ENCODE assay signal across 7 cellular contexts in genomic region chr14:106011631-106012360, GRCh38.
DNase-seq lines count a peak whose midpoint lies in the region; TF ChIP-seq lines count a peak whose summit lies in the region.
"Not testable (repeated sequence)": the region's sequence is repeated elsewhere in the genome, so short reads cannot be mapped to it uniquely, and the experiment has no call there.

No MANE protein-coding gene starts in this region.

- intact Hi-C loops in activated T-helper 2 cell treated with anti-CD3 and anti-CD28 coated beads, Interferon-gamma antibody, Interleukin-2, Interleukin-4, amounts not matched to agents 10 μg/mL and 5 μg/mL and 100 μg/mL, durations not matched to agents 14 hours and 24 hours and 36 hours (cut with micrococcal nuclease): loop anchor here (2.0 to 10.0 kb wide), 2 partner anchors 33 to 163 kb away; no protein-coding TSS in a partner anchor

- not testable (repeated sequence) for H3K36me3 Mint-ChIP-seq in activated T-helper 2 cell treated with anti-CD3 and anti-CD28 coated beads, Interferon-gamma antibody, Interleukin-2, Interleukin-4, amounts not matched to agents 10 μg/mL and 5 μg/mL and 100 μg/mL, durations not matched to agents 14 hours and 24 hours and 36 hours (ENCODE audit: low read depth)

- not testable (repeated sequence) for H3K27ac ChIP-seq in VCaP

- peak overlapping the region; percentile 51 for H3K4me3 Mint-ChIP-seq in activated T-helper 2 cell treated with anti-CD3 and anti-CD28 coated beads, Interferon-gamma antibody, Interleukin-2, Interleukin-4, amounts not matched to agents 10 μg/mL and 5 μg/mL and 100 μg/mL, durations not matched to agents 14 hours and 24 hours and 36 hours (ENCODE audit: low read depth)

- H3K27ac Mint-ChIP-seq in activated T-helper 2 cell treated with anti-CD3 and anti-CD28 coated beads, Interferon-gamma antibody, Interleukin-2, Interleukin-4, amounts not matched to agents 10 μg/mL and 5 μg/mL and 100 μg/mL, durations not matched to agents 14 hours and 24 hours and 36 hours: peak overlapping the region; percentile 53

- DNase-seq in ELR (ENCODE audit: low read depth) (peak; percentile 28), Kasumi-1 (lab: John Stamatoyannopoulos, UW) (peak; percentile 21 to 42), NCI-H748 treated with DMSO at 0.1 percent for 48 hours (lab: John Stamatoyannopoulos, UW) (peak; percentile 33), glomerular visceral epithelial cell (ENCODE audit: extremely low spot score) (peak; percentile 31)
- peak; percentile 79 for DNase-seq in activated T-helper 2 cell treated with anti-CD3 and anti-CD28 coated beads, Interferon-gamma antibody, Interleukin-2, Interleukin-4, amounts not matched to agents 10 μg/mL and 5 μg/mL and 100 μg/mL, durations not matched to agents 14 hours and 24 hours and 36 hours (ENCODE audit: low spot score)
- DNase-seq in stimulated activated CD4-positive, alpha-beta T cell treated with anti-CD3 and anti-CD28 coated beads, Interleukin-1b, Interleukin-23, amount 100 ng/mL, for 24 hours (ENCODE audit: low read depth in 4 of 4, low spot score in 1 of 4): peak; percentile 65 to 80 (median 67)

- peak; percentile 84 for TF ChIP-seq CTCF in VCaP (conservative IDR thresholded peaks at IDR 0.05)

- H3K9me3 Mint-ChIP-seq in activated T-helper 2 cell treated with anti-CD3 and anti-CD28 coated beads, Interferon-gamma antibody, Interleukin-2, Interleukin-4, amounts not matched to agents 10 μg/mL and 5 μg/mL and 100 μg/mL, durations not matched to agents 14 hours and 24 hours and 36 hours: not testable (repeated sequence)

- not testable (repeated sequence) for H3K27me3 Mint-ChIP-seq in activated T-helper 2 cell treated with anti-CD3 and anti-CD28 coated beads, Interferon-gamma antibody, Interleukin-2, Interleukin-4, amounts not matched to agents 10 μg/mL and 5 μg/mL and 100 μg/mL, durations not matched to agents 14 hours and 24 hours and 36 hours (ENCODE audit: low read depth)

- H3K4me1 Mint-ChIP-seq in activated T-helper 2 cell treated with anti-CD3 and anti-CD28 coated beads, Interferon-gamma antibody, Interleukin-2, Interleukin-4, amounts not matched to agents 10 μg/mL and 5 μg/mL and 100 μg/mL, durations not matched to agents 14 hours and 24 hours and 36 hours (ENCODE audit: low read depth): peaks cover 52% of the 10 kb centered on the region

Comparison
In these comparisons a context has a peak if more than half of its experiments do, and no peak if none do; other contexts are left out.
1. DNase-seq: peak in every context shown above with its lines; median percentile 79 in activated T-helper 2 cell treated with anti-CD3 and anti-CD28 coated beads, Interferon-gamma antibody, Interleukin-2, Interleukin-4, amounts not matched to agents 10 μg/mL and 5 μg/mL and 100 μg/mL, durations not matched to agents 14 hours and 24 hours and 36 hours; 67 in stimulated activated CD4-positive, alpha-beta T cell treated with anti-CD3 and anti-CD28 coated beads, Interleukin-1b, Interleukin-23, amount 100 ng/mL, for 24 hours; 33 in NCI-H748 treated with DMSO at 0.1 percent for 48 hours; 32 in Kasumi-1; 31 in glomerular visceral epithelial cell; 28 in ELR.